Comparison of ENCODE assay signal across 11 cellular contexts in the genomic region with DNA sequence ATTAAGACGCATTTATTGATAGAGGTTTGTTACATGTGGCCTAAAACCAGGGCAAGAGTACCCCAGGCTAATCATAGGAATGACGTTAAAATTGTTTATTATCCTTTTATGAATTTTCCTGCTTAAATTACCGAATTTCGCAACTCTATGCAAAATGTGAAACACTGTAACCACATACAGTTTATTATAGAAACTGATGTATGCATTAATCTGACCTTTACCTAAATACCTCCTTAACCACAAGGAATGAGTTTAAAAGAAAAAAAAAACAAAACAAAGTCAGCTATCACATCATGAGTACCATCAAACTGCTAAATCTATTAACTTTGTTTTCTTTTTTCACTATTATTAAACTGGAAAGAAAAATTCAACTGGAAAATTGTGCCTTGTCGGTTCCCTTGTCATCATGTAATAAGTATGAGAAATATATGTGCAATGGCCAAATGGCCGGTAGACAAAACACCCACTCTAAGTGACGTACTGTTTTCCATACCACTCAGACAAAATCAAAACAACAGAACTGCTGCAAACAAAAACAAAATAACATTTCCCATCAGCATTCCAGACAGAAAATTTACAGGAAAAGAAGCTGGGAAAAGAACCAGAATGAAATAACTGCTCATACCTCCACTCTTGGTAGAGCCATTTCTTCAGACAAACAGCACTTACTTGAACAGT.
DNase-seq lines count a peak whose midpoint lies in the region; ATAC-seq and TF ChIP-seq lines count a peak whose summit lies in the region.
"Had no signal": no experiment of that assay in that cellular context is flagged by ENCODE, and none has a peak within 500 bp of the region (broad histone marks: within the 10 kb centered on the region; RNA-seq: fewer than 3 reads in every experiment).

No MANE protein-coding gene starts in this region.

- H3K27ac ChIP-seq in thyroid gland = no peak overlapping the region

- no peak for TF ChIP-seq CTCF in thyroid gland (IDR thresholded peaks at IDR 0.05)

- no peak for TF ChIP-seq POLR2A in thyroid gland (IDR thresholded peaks at IDR 0.05)

- H3K27me3 ChIP-seq in thyroid gland = no peaks in the 10 kb centered on the region

- H3K4me3 ChIP-seq in skeletal muscle cell (ENCODE audit: low read depth, low read length) (no peak overlapping the region), thyroid gland (replicated peaks in 1 of 3) (no peak overlapping the region)

- 87 to 88% methylated on average over 7 of the region's 7 CpGs for WGBS in thyroid gland, 2 donors

- H3K4me1 ChIP-seq in thyroid gland = peaks cover 0 to 4% of the 10 kb centered on the region in 2 donors

- no peaks in the 10 kb centered on the region for H3K9me3 ChIP-seq in thyroid gland

- peaks cover 65% of the 10 kb centered on the region for H3K4me1 Mint-ChIP-seq in activated naive CD8-positive, alpha-beta T cell treated with anti-CD3 and anti-CD28 coated beads for 36 hours

- no peaks in the 10 kb centered on the region for H3K36me3 ChIP-seq in thyroid gland

- H3K36me3 Mint-ChIP-seq in activated naive CD8-positive, alpha-beta T cell treated with anti-CD3 and anti-CD28 coated beads for 36 hours = peaks cover 74% of the 10 kb centered on the region

- H3K27me3 Mint-ChIP-seq in activated naive CD8-positive, alpha-beta T cell treated with anti-CD3 and anti-CD28 coated beads for 36 hours = no peaks in the 10 kb centered on the region

- H3K27ac Mint-ChIP-seq in activated naive CD8-positive, alpha-beta T cell treated with anti-CD3 and anti-CD28 coated beads for 36 hours = peak overlapping the region; percentile 72

- H3K9me3 Mint-ChIP-seq in activated naive CD8-positive, alpha-beta T cell treated with anti-CD3 and anti-CD28 coated beads for 36 hours = peaks cover 15% of the 10 kb centered on the region

- no peak overlapping the region for H3K4me3 Mint-ChIP-seq in activated naive CD8-positive, alpha-beta T cell treated with anti-CD3 and anti-CD28 coated beads for 36 hours
- H3K4me3 Mint-ChIP-seq: activated T-cell treated with anti-CD3 and anti-CD28 coated beads, Interleukin-2, amount 50 U/mL, for 4 hours had no signal

- intact Hi-C loops in thyroid gland (cut with DNase I) = no loop called here

- DNase-seq in Daoy (ENCODE audit: low read depth) (peak; percentile 13), fibroblast of peridontal ligament (ENCODE audit: extremely low read depth) (peak; percentile 88), skeletal muscle cell (ENCODE audit: low read depth) (peak; percentile 43), thyroid gland (no peak), NCI-H510A treated with DMSO at 0.1 percent for 48 hours (lab: John Stamatoyannopoulos, UW) (no peak)
- DNase-seq in activated naive CD8-positive, alpha-beta T cell treated with anti-CD3 and anti-CD28 coated beads for 36 hours = no peak
- DNase-seq: activated T-cell treated with anti-CD3 and anti-CD28 coated beads, Interleukin-2, amount 50 U/mL, for 4 hours; midbrain; stimulated activated CD4-positive, alpha-beta T cell treated with anti-CD3 and anti-CD28 coated beads, Interleukin-12 subunit alpha, Interleukin-12 subunit beta, amount 100 ng/mL, for 4 hours had no signal

- ATAC-seq in GM19035 (IDR thresholded peaks at IDR 0.05; ENCODE audit: unreplicated experiment) (no peak), HG03139 (IDR thresholded peaks at IDR 0.05; ENCODE audit: unreplicated experiment) (no peak)
- ATAC-seq: activated T-cell treated with anti-CD3 and anti-CD28 coated beads, Interleukin-2, amount 50 U/mL, for 4 hours had no signal

Comparison
In these comparisons a context has a peak if more than half of its experiments do, and no peak if none do; other contexts are left out.
1. DNase-seq: peak in Daoy (single experiment), fibroblast of peridontal ligament (single experiment) and skeletal muscle cell (single experiment); none in activated naive CD8-positive, alpha-beta T cell treated with anti-CD3 and anti-CD28 coated beads for 36 hours (single experiment), thyroid gland (0 of 2) and NCI-H510A treated with DMSO at 0.1 percent for 48 hours (single experiment).